Comparison of ENCODE assay signal across 23 cellular contexts in the genomic region with DNA sequence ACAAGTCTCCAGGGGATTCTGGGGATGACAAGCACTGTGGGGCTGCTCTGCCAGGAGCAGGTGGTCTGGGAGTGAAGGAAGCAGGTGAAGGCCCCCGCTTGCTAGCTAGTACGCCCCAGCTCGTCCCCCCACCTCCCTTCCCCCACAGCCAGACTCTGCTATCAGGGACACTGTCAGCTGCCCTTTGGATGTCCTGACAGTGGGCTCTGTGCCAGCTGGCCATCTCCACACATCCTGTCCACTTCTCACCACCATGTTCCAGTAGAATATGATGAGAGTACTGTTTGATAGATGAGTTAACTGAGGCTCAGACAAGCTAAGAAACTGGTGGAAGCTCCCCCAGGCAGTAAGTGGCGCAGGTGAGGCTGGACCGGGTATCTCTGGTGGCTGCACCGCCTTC.
"Had no signal": no experiment of that assay in that cellular context is flagged by ENCODE, and none has a peak within 500 bp of the region (broad histone marks: within the 10 kb centered on the region; RNA-seq: fewer than 3 reads in every experiment).

No MANE protein-coding gene starts in this region.

- H3K36me3 ChIP-seq: esophagus muscularis mucosa, gastroesophageal sphincter, heart left ventricle, neutrophil, sigmoid colon, spleen, thoracic aorta, tibial nerve, upper lobe of left lung had no signal

- H3K4me1 ChIP-seq: esophagus muscularis mucosa, foreskin keratinocyte, gastroesophageal sphincter, heart left ventricle, parathyroid adenoma, sigmoid colon, spleen, tibial nerve, upper lobe of left lung had no signal

- H3K27ac ChIP-seq: coronary artery, esophagus muscularis mucosa, foreskin keratinocyte, gastroesophageal sphincter, heart left ventricle, hepatocyte, neutrophil, parathyroid adenoma, sigmoid colon, skin epidermis, spleen, thoracic aorta, tibial nerve, upper lobe of left lung had no signal

- ATAC-seq: foreskin keratinocyte; gastroesophageal sphincter; mucosa of descending colon; natural killer cell treated with Interleukin-12 subunit alpha and Interleukin-12 subunit beta and Interleukin-15 and Interleukin-18, amount 100 ng/mL, for 72 hours; stimulated activated naive B cell treated with anti-CD40 and anti-IgM and Interleukin-4, amounts not matched to agents 10 μg/mL and 1 μg/mL and 100 μg/mL, for 72 hours had no signal

- H3K4me3 ChIP-seq: coronary artery, esophagus muscularis mucosa, gastroesophageal sphincter, heart left ventricle, hepatocyte, lung, mucosa of descending colon, sigmoid colon, skin epidermis, spleen, thoracic aorta, tibial nerve, upper lobe of left lung had no signal

- DNase-seq: dermis blood vessel endothelial cell; effector memory CD4-positive, alpha-beta T cell; foreskin keratinocyte; kidney; naive B cell; sigmoid colon; spleen; stimulated activated CD4-positive, alpha-beta T cell treated with anti-CD3 and anti-CD28 coated beads, Interleukin-4, amount 100 ng/mL, for 4 hours; stimulated activated naive B cell treated with anti-CD40 and anti-IgM and Interleukin-4, amounts not matched to agents 10 μg/mL and 1 μg/mL and 100 μg/mL, for 72 hours; upper lobe of left lung had no signal

- H3K27me3 ChIP-seq: hepatocyte, neutrophil, sigmoid colon, spleen, tibial nerve, upper lobe of left lung had no signal

- H3K9me3 ChIP-seq: esophagus muscularis mucosa, gastroesophageal sphincter, heart left ventricle, mucosa of descending colon, neutrophil, sigmoid colon, spleen, thoracic aorta, tibial nerve, upper lobe of left lung had no signal
